In genomic region chr16:81448154-81449131, GRCh38 we compare ENCODE assay signal across 9 cellular contexts. TPM values are rescaled to one million over a fixed set of nuclear protein-coding genes. Genes with fewer than 3 reads are reported as not detected.
DNase-seq lines count a peak whose midpoint lies in the region; TF ChIP-seq lines count a peak whose summit lies in the region.
"Had no signal": no experiment of that assay in that cellular context is flagged by ENCODE, and none has a peak within 500 bp of the region (broad histone marks: within the 10 kb centered on the region; RNA-seq: fewer than 3 reads in every experiment).

No MANE protein-coding gene starts in this region.

- no peak for TF ChIP-seq POLR2A in stomach (IDR thresholded peaks at IDR 0.05)

- no peaks in the 10 kb centered on the region for H3K27me3 ChIP-seq in stomach

- peak overlapping the region in 3 of 4 donors; percentile 86 to 95 (median 93) for H3K4me3 ChIP-seq in stomach

- H3K27ac Mint-ChIP-seq in T-helper 1 cell treated with Interleukin-12 subunit alpha and Interleukin-12 subunit beta and Interleukin-4 antibody, amounts not matched to agents 30 μg/mL and 1 μg/mL, for 36 hours = peak overlapping the region; percentile 11
- H3K27ac Mint-ChIP-seq: HFFc6 had no signal

- H3K27me3 Mint-ChIP-seq in T-helper 1 cell treated with Interleukin-12 subunit alpha and Interleukin-12 subunit beta and Interleukin-4 antibody, amounts not matched to agents 30 μg/mL and 1 μg/mL, for 36 hours (ENCODE audit: low read depth) = peaks cover 4% of the 10 kb centered on the region

- TF ChIP-seq CTCF in VCaP (conservative IDR thresholded peaks at IDR 0.05) = no peak
- TF ChIP-seq CTCF in stomach (IDR thresholded peaks at IDR 0.05) = no peak

- H3K27ac ChIP-seq in VCaP (peak overlapping the region; percentile 83), stomach (peak overlapping the region; percentile 53 to 98 (median 94))

- H3K4me1 ChIP-seq in stomach = peaks cover 56 to 83% (median 76%) of the 10 kb centered on the region in 4 donors

- H3K9me3 Mint-ChIP-seq in T-helper 1 cell treated with Interleukin-12 subunit alpha and Interleukin-12 subunit beta and Interleukin-4 antibody, amounts not matched to agents 30 μg/mL and 1 μg/mL, for 36 hours = peaks cover 5% of the 10 kb centered on the region
- H3K9me3 Mint-ChIP-seq: HFFc6 had no signal

- TF ChIP-seq EP300 in stomach (IDR thresholded peaks at IDR 0.05) = no peak

- no peak for DNase-seq in T-helper 1 cell
- peak; percentile 67 for DNase-seq in islet precursor cell
- DNase-seq in stomach = peak; percentile 73
- no peak for DNase-seq in AG20443 (ENCODE audit: low spot score)
- DNase-seq in NCI-H1930 (lab: John Stamatoyannopoulos, UW) = no peak
- DNase-seq in COR-L47 (lab: John Stamatoyannopoulos, UW) = no peak
- DNase-seq: HFFc6 had no signal

- peak overlapping the region; percentile 12 for H3K4me3 Mint-ChIP-seq in T-helper 1 cell treated with Interleukin-12 subunit alpha and Interleukin-12 subunit beta and Interleukin-4 antibody, amounts not matched to agents 30 μg/mL and 1 μg/mL, for 36 hours

- H3K36me3 Mint-ChIP-seq in T-helper 1 cell treated with Interleukin-12 subunit alpha and Interleukin-12 subunit beta and Interleukin-4 antibody, amounts not matched to agents 30 μg/mL and 1 μg/mL, for 36 hours (ENCODE audit: low read depth) = peaks cover 22% of the 10 kb centered on the region

- 28 to 34% (median 31%) methylated on average over 15 to 19 of the region's 19 CpGs for WGBS in stomach, 5 donors

- intact Hi-C loops in stomach (cut with DNase I; ENCODE audit: low total_unique reads) = no loop called here

- H3K9me3 ChIP-seq in stomach = no peaks in the 10 kb centered on the region

- no peaks in the 10 kb centered on the region for H3K36me3 ChIP-seq in stomach

- H3K4me1 Mint-ChIP-seq in T-helper 1 cell treated with Interleukin-12 subunit alpha and Interleukin-12 subunit beta and Interleukin-4 antibody, amounts not matched to agents 30 μg/mL and 1 μg/mL, for 36 hours (ENCODE audit: low read depth) = peaks cover 53% of the 10 kb centered on the region

RNA-seq across cellular contexts. Expression of gene CMIP, which starts 3.8 kb away (rescaled TPM):
- total RNA-seq in stomach = 10 to 100 TPM; 11.1 to 71.0 (median 31.9) TPM
- 10 to 100 TPM; 11.5 to 54.3 (median 30.5) TPM for polyA plus RNA-seq in stomach

Comparison
In these comparisons a context has a peak if more than half of its experiments do, and no peak if none do; other contexts are left out.
1. DNase-seq: peak in islet precursor cell (single experiment) and stomach (single experiment); none in T-helper 1 cell (0 of 5), AG20443 (single experiment), NCI-H1930 (0 of 2) and COR-L47 (single experiment).